Comparison of ENCODE assay signal across 8 cellular contexts in genomic region chr6:44297063-44298038, GRCh38. TPM values are rescaled to one million over a fixed set of nuclear protein-coding genes. Genes with fewer than 3 reads are reported as not detected.
A peak's percentile ranks its signal among the peaks of the same experiment; 100 is the strongest.
DNase-seq lines count a peak whose midpoint lies in the region; ATAC-seq and TF ChIP-seq lines count a peak whose summit lies in the region.

No MANE protein-coding gene starts in this region.

- peak; percentile 43 for DNase-seq in CD14-positive monocyte (ENCODE audit: low spot score)
- peak; percentile 26 for DNase-seq in LoVo (ENCODE audit: low spot score)
- peak; percentile 64 for DNase-seq in activated CD4-positive, alpha-beta memory T cell treated with anti-CD3 and anti-CD28 coated beads for 36 hours
- no peak for DNase-seq in effector memory CD4-positive, alpha-beta T cell
- peak; percentile 57 to 78 for DNase-seq in mesothelial cell of epicardium (ENCODE audit: low spot score in 2 of 2, unreplicated experiment in 2 of 2)
- peak; percentile 20 for DNase-seq in stimulated activated CD8-positive, alpha-beta memory T cell treated with anti-CD3 and anti-CD28 coated beads, Interleukin-7, amount 100 ng/mL, for 24 hours (ENCODE audit: low read depth)

- H3K27me3 Mint-ChIP-seq in CD14-positive monocyte (ENCODE audit: low read depth in 3 of 3) (peaks cover 46 to 66% (median 54%) of the 10 kb centered on the region in 3 donors), mesothelial cell of epicardium (ENCODE audit: low read depth) (peaks cover 65% of the 10 kb centered on the region)
- peaks cover 34% of the 10 kb centered on the region for H3K27me3 Mint-ChIP-seq in activated CD4-positive, alpha-beta memory T cell treated with anti-CD3 and anti-CD28 coated beads for 36 hours

- ATAC-seq in HG03159 (IDR thresholded peaks at IDR 0.05; ENCODE audit: unreplicated experiment) (no peak), GM21737 (IDR thresholded peaks at IDR 0.05; ENCODE audit: unreplicated experiment) (no peak)

- peaks cover 28% of the 10 kb centered on the region for H3K27me3 ChIP-seq in effector memory CD4-positive, alpha-beta T cell (replicated peaks; ENCODE audit: control insufficient read depth, insufficient read depth, low read length, poor library complexity, severe bottlenecking)

- peaks cover 12% of the 10 kb centered on the region for H3K4me1 ChIP-seq in effector memory CD4-positive, alpha-beta T cell (ENCODE audit: control insufficient read depth, insufficient read depth, low read length, poor library complexity, severe bottlenecking)

- no peak overlapping the region for H3K27ac Mint-ChIP-seq in CD14-positive monocyte
- H3K27ac Mint-ChIP-seq in activated CD4-positive, alpha-beta memory T cell treated with anti-CD3 and anti-CD28 coated beads for 36 hours: no peak overlapping the region
- H3K27ac Mint-ChIP-seq in mesothelial cell of epicardium: no peak overlapping the region

- no peak for TF ChIP-seq CTCF in CD14-positive monocyte (IDR thresholded peaks at IDR 0.05)
- TF ChIP-seq CTCF in mesothelial cell of epicardium (IDR thresholded peaks at IDR 0.05; ENCODE audit: unreplicated experiment): no peak

- CTCF ChIA-PET in activated CD4-positive, alpha-beta memory T cell treated with anti-CD3 and anti-CD28 coated beads for 36 hours (lab: Charles Lee): interaction anchor here (0.7 to 4.1 kb wide), 6 partner anchors 9 to 41 kb away, joined by 3 to 29 read pairs (median 10); partner anchors contain the start of genes AARS2 and TMEM151B

- H3K9me3 Mint-ChIP-seq in CD14-positive monocyte (peaks cover 0 to 8% (median 3%) of the 10 kb centered on the region in 7 donors), mesothelial cell of epicardium (no peaks in the 10 kb centered on the region)
- no peaks in the 10 kb centered on the region for H3K9me3 Mint-ChIP-seq in activated CD4-positive, alpha-beta memory T cell treated with anti-CD3 and anti-CD28 coated beads for 36 hours

- no peaks in the 10 kb centered on the region for H3K9me3 ChIP-seq in effector memory CD4-positive, alpha-beta T cell (ENCODE audit: control insufficient read depth, low read length)

- no peak overlapping the region for H3K27ac ChIP-seq in effector memory CD4-positive, alpha-beta T cell (ENCODE audit: insufficient read depth, low read length, poor library complexity, severe bottlenecking)

- intact Hi-C loops in CD14-positive monocyte (cut with micrococcal nuclease): no loop called here
- intact Hi-C loops in activated CD4-positive, alpha-beta memory T cell treated with anti-CD3 and anti-CD28 coated beads for 36 hours (cut with micrococcal nuclease): no loop called here

- H3K4me1 Mint-ChIP-seq in CD14-positive monocyte (peaks cover 25% of the 10 kb centered on the region), mesothelial cell of epicardium (peaks cover 5% of the 10 kb centered on the region)
- peaks cover 6% of the 10 kb centered on the region for H3K4me1 Mint-ChIP-seq in activated CD4-positive, alpha-beta memory T cell treated with anti-CD3 and anti-CD28 coated beads for 36 hours (ENCODE audit: low read depth)

- peaks cover 17% of the 10 kb centered on the region for H3K36me3 ChIP-seq in effector memory CD4-positive, alpha-beta T cell (ENCODE audit: control insufficient read depth, insufficient read depth, low read length)

- POLR2A ChIA-PET in activated CD4-positive, alpha-beta memory T cell treated with anti-CD3 and anti-CD28 coated beads for 36 hours (lab: Charles Lee): interaction anchor here (1.0 to 1.4 kb wide), 4 partner anchors 29 to 42 kb away, joined by 3 read pairs; no protein-coding TSS in a partner anchor

- H3K36me3 Mint-ChIP-seq in CD14-positive monocyte: peaks cover 33% of the 10 kb centered on the region in 2 donors
- H3K36me3 Mint-ChIP-seq in activated CD4-positive, alpha-beta memory T cell treated with anti-CD3 and anti-CD28 coated beads for 36 hours: peaks cover 19% of the 10 kb centered on the region
- H3K36me3 Mint-ChIP-seq in mesothelial cell of epicardium: peaks cover 15% of the 10 kb centered on the region

- H3K4me3 Mint-ChIP-seq in CD14-positive monocyte (peak overlapping the region; percentile 31 to 82), mesothelial cell of epicardium (peak overlapping the region; percentile 57)
- H3K4me3 Mint-ChIP-seq in activated CD4-positive, alpha-beta memory T cell treated with anti-CD3 and anti-CD28 coated beads for 36 hours: peak overlapping the region; percentile 53

- peak overlapping the region; percentile 59 for H3K4me3 ChIP-seq in effector memory CD4-positive, alpha-beta T cell (ENCODE audit: insufficient read depth, low read depth, low read length, poor library complexity, severe bottlenecking)

RNA-seq across cellular contexts. Expression of gene AARS2, which starts 15.8 kb away (rescaled TPM):
- polyA plus RNA-seq in CD14-positive monocyte: 1 to 10 TPM; 1.8 to 3.2 TPM
- total RNA-seq in activated CD4-positive, alpha-beta memory T cell treated with anti-CD3 and anti-CD28 coated beads for 36 hours: 10 to 100 TPM; 16.3 to 16.5 TPM
- 31.6 to 33.5 TPM (median 33.4 TPM) in 3 replicates for total RNA-seq in mesothelial cell of epicardium

RNA-seq across cellular contexts. Expression of gene TMEM151B, which starts 27.1 kb away (rescaled TPM):
- not detected for polyA plus RNA-seq in CD14-positive monocyte
- total RNA-seq in activated CD4-positive, alpha-beta memory T cell treated with anti-CD3 and anti-CD28 coated beads for 36 hours: under 1 TPM; 0.07 to 0.12 TPM
- total RNA-seq in mesothelial cell of epicardium: 0.45 to 0.80 TPM (median 0.56 TPM) in 3 replicates

RNA-seq across cellular contexts. Expression of gene NFKBIE, which starts 32.0 kb away (rescaled TPM):
- polyA plus RNA-seq in CD14-positive monocyte: 10 to 100 TPM; 19.9 to 23.2 TPM
- 10 to 100 TPM; 24.7 to 25.1 TPM for total RNA-seq in activated CD4-positive, alpha-beta memory T cell treated with anti-CD3 and anti-CD28 coated beads for 36 hours
- 8.9 to 9.7 TPM (median 9.2 TPM) in 3 replicates for total RNA-seq in mesothelial cell of epicardium

RNA-seq across cellular contexts. Expression of gene SLC35B2, which starts 40.0 kb away (rescaled TPM):
- 10 to 100 TPM; 17.4 to 30.6 TPM for polyA plus RNA-seq in CD14-positive monocyte
- total RNA-seq in activated CD4-positive, alpha-beta memory T cell treated with anti-CD3 and anti-CD28 coated beads for 36 hours: 10 to 100 TPM; 16.5 to 16.8 TPM
- 33.4 to 38.2 TPM (median 37.1 TPM) in 3 replicates for total RNA-seq in mesothelial cell of epicardium

RNA-seq across cellular contexts. Expression of gene SPATS1, which starts 45.1 kb away (rescaled TPM):
- polyA plus RNA-seq in CD14-positive monocyte: not detected
- not detected for total RNA-seq in activated CD4-positive, alpha-beta memory T cell treated with anti-CD3 and anti-CD28 coated beads for 36 hours
- total RNA-seq in mesothelial cell of epicardium: not detected in 3 replicates

Comparison
In these comparisons a context has a peak if more than half of its experiments do, and no peak if none do; other contexts are left out.
1. DNase-seq: peak in CD14-positive monocyte (single experiment), LoVo (single experiment), activated CD4-positive, alpha-beta memory T cell treated with anti-CD3 and anti-CD28 coated beads for 36 hours (single experiment), mesothelial cell of epicardium (2 of 2) and stimulated activated CD8-positive, alpha-beta memory T cell treated with anti-CD3 and anti-CD28 coated beads, Interleukin-7, amount 100 ng/mL, for 24 hours (single experiment); none in effector memory CD4-positive, alpha-beta T cell (0 of 3).
2. Peak in every context shown above with its lines, with median percentiles within 50 percentile points of each other: H3K4me3 Mint-ChIP-seq.